ENCODE assay signal across 12 cellular contexts in genomic region chr1:160117709-160118183, GRCh38. TPM values are rescaled to one million over a fixed set of nuclear protein-coding genes. Genes with fewer than 3 reads are reported as not detected.
A peak's percentile ranks its signal among the peaks of the same experiment; 100 is the strongest.
DNase-seq lines count a peak whose midpoint lies in the region; ATAC-seq and TF ChIP-seq lines count a peak whose summit lies in the region.
"Had no signal": no experiment of that assay in that cellular context is flagged by ENCODE, and none has a peak within 500 bp of the region (broad histone marks: within the 10 kb centered on the region; RNA-seq: fewer than 3 reads in every experiment).

No MANE protein-coding gene starts in this region.

- H3K27ac Mint-ChIP-seq in T-helper 17 cell = no peak overlapping the region
- H3K27ac Mint-ChIP-seq: memory B cell had no signal

- H3K4me1 ChIP-seq in stomach smooth muscle (ENCODE audit: control insufficient read depth, insufficient read depth, low read length) = peaks cover 39% of the 10 kb centered on the region

- H3K4me3 ChIP-seq in dorsolateral prefrontal cortex (peak overlapping the region; percentile 16 to 69 (median 54)), stomach smooth muscle (ENCODE audit: low read length in 2 of 2) (peak overlapping the region; percentile 48 to 81)

- H3K9me3 ChIP-seq in stomach smooth muscle (ENCODE audit: control insufficient read depth in 2 of 2, low read length in 2 of 2) (no peaks in the 10 kb centered on the region), T-helper 17 cell (ENCODE audit: control insufficient read depth, low read length, poor library complexity, severe bottlenecking) (no peaks in the 10 kb centered on the region)

- intact Hi-C loops in dorsolateral prefrontal cortex (cut with DNase I) = no loop called here

- H3K27me3 ChIP-seq in dorsolateral prefrontal cortex (no peaks in the 10 kb centered on the region), layer of hippocampus (ENCODE audit: control insufficient read depth, insufficient read depth, low read length) (no peaks in the 10 kb centered on the region), stomach smooth muscle (ENCODE audit: control insufficient read depth in 1 of 2, insufficient read depth in 2 of 2, low read length in 2 of 2) (no peaks in the 10 kb centered on the region)

- H3K27ac ChIP-seq in dorsolateral prefrontal cortex = peak overlapping the region; percentile 5 to 93 (median 80)
- peak overlapping the region; percentile 89 for H3K27ac ChIP-seq in layer of hippocampus (ENCODE audit: low read depth, low read length)
- H3K27ac ChIP-seq in stomach smooth muscle (ENCODE audit: low read length) = peak overlapping the region; percentile 76
- H3K27ac ChIP-seq: KMS-11 had no signal

- H3K36me3 ChIP-seq in stomach smooth muscle (ENCODE audit: control insufficient read depth in 2 of 2, insufficient read depth in 2 of 2, low read length in 2 of 2) = peaks cover 2 to 14% of the 10 kb centered on the region in 2 donors

- peak in 2 of 56 donors; percentile 12 to 20 for TF ChIP-seq CTCF in dorsolateral prefrontal cortex (IDR thresholded peaks at IDR 0.05 in 54 of 56, conservative IDR thresholded peaks at IDR 0.05 in 2 of 56; ENCODE audit: low read depth in 1 of 56, partially characterized antibody in 56 of 56)

- H3K4me3 Mint-ChIP-seq in T-helper 17 cell = no peak overlapping the region
- H3K4me3 Mint-ChIP-seq: memory B cell had no signal

- H3K27me3 Mint-ChIP-seq in T-helper 17 cell = peaks cover 46% of the 10 kb centered on the region

- ATAC-seq in T-helper 17 cell (no peak), HG03196 (IDR thresholded peaks at IDR 0.05; ENCODE audit: unreplicated experiment) (no peak)

- H3K9ac ChIP-seq in stomach smooth muscle (ENCODE audit: low read length in 2 of 2) = peak overlapping the region; percentile 2 to 51
- H3K9ac ChIP-seq: KMS-11 had no signal

- peaks cover 5% of the 10 kb centered on the region for H3K4me1 Mint-ChIP-seq in T-helper 17 cell
- H3K4me1 Mint-ChIP-seq: memory B cell had no signal

- peaks cover 3% of the 10 kb centered on the region for H3K36me3 Mint-ChIP-seq in T-helper 17 cell (ENCODE audit: low read depth)
- H3K36me3 Mint-ChIP-seq: memory B cell had no signal

- DNase-seq in LHCN-M2 (ENCODE audit: low read depth) (peak; percentile 14), dorsolateral prefrontal cortex (peak in 9 of 10 donors; percentile 70 to 86 (median 77)), T-helper 17 cell (no peak), AML-193 (lab: John Stamatoyannopoulos, UW) (no peak), hepatic stellate cell (ENCODE audit: low spot score) (no peak)
- DNase-seq: activated T-cell treated with anti-CD3 and anti-CD28 coated beads, Interleukin-2, amount 50 U/mL, for 48 hours; NCI-H748 treated with DMSO at 0.1 percent for 48 hours had no signal

RNA-seq across cellular contexts. Expression of gene ATP1A2, which starts 2.2 kb away (rescaled TPM):
- total RNA-seq in LHCN-M2 (2014; rRNA removed) (1.3 and 1.4 TPM in 2 replicates), dorsolateral prefrontal cortex (1,000 to 10,000 TPM in 6 of 120 experiments, 100 to 1,000 TPM in 114; 289 to 1,943 (median 637) TPM), T-helper 17 cell (not detected)
- polyA plus RNA-seq in LHCN-M2 (2012) = 1.00 TPM

RNA-seq across cellular contexts. Expression of gene IGSF8, which starts 19.3 kb away (rescaled TPM):
- total RNA-seq in LHCN-M2 (2014; rRNA removed) = 21.7 and 22.2 TPM in 2 replicates
- 14.5 TPM for polyA plus RNA-seq in LHCN-M2 (2012)
- 100 to 1,000 TPM; 106 to 269 (median 187) TPM for total RNA-seq in dorsolateral prefrontal cortex
- total RNA-seq in T-helper 17 cell = 10 to 100 TPM; 29.3 to 36.8 TPM

RNA-seq across cellular contexts. Expression of gene ATP1A4, which starts 33.7 kb away (rescaled TPM):
- total RNA-seq in LHCN-M2 (2014; rRNA removed) = not detected in 2 replicates
- not detected for polyA plus RNA-seq in LHCN-M2 (2012)
- total RNA-seq in dorsolateral prefrontal cortex = 1 to 10 TPM in 93 of 120 experiments, under 1 TPM in 27; 0.29 to 8.7 (median 1.7) TPM
- total RNA-seq in T-helper 17 cell = under 1 TPM in 1 of 2 donors, not detected in 1; 0.27 TPM

RNA-seq across cellular contexts. Expression of gene KCNJ9, which starts 36.4 kb away (rescaled TPM):
- total RNA-seq in LHCN-M2 (2014; rRNA removed) (not detected in 2 replicates), dorsolateral prefrontal cortex (100 to 1,000 TPM in 76 of 120 experiments, 10 to 100 TPM in 44; 68.4 to 189 (median 105) TPM), T-helper 17 cell (not detected)
- not detected for polyA plus RNA-seq in LHCN-M2 (2012)

RNA-seq across cellular contexts. Expression of gene KCNJ10, which starts 47.8 kb away (rescaled TPM):
- total RNA-seq in LHCN-M2 (2014; rRNA removed) = not detected in 2 replicates
- 0.04 TPM for polyA plus RNA-seq in LHCN-M2 (2012)
- 100 to 1,000 TPM in 99 of 120 experiments, 10 to 100 TPM in 21; 53.1 to 378 (median 135) TPM for total RNA-seq in dorsolateral prefrontal cortex
- total RNA-seq in T-helper 17 cell = not detected

Comparison
In these comparisons a context has a peak if more than half of its experiments do, and no peak if none do; other contexts are left out.
1. DNase-seq: peak in LHCN-M2 (single experiment) and dorsolateral prefrontal cortex (9 of 10); none in T-helper 17 cell (0 of 3), AML-193 (0 of 2) and hepatic stellate cell (single experiment).
2. RNA of gene ATP1A2, which starts 2.2 kb away (total RNA-seq): 289 to 1,943 TPM in dorsolateral prefrontal cortex; 1.3 to 1.4 TPM in LHCN-M2 and not detected in T-helper 17 cell; every median in the first group is over 100 times any median in the second.
3. Peak in every context shown above with its lines, with median percentiles within 50 percentile points of each other: H3K27ac ChIP-seq.